In the genomic region with DNA sequence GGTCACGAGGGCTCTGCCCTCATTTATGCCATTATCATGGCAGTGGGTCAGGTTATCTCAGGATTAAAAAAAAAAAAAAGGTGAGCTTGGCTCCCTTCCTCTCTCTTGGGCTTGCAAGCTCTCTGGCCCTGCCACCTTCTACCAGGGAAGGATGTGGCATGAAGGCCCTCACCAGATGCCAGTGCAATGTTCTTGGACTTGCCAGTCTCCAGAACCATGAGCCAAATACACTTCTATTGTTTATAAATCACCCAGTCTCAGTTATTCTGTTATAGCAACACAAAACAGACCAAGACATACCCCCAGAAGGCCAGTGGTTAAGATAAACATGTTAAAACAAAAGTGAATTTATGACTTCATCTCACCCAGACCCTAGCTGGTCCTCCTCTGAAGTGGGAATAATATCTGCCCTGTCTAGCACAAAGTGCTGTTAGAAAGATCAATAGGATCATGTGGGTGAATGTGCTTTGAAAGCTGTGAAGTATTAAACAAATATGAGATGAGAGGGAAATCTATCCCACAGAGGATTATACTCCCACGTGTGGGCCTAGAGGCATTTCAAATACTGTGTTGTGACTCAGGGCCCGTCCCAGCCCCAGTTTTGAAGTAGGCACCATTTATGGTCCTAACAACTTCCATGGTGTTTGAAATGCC, we compare ENCODE assay signal across 1 cellular context.
A peak's percentile ranks its signal among the peaks of the same experiment; 100 is the strongest.
TF ChIP-seq lines count a peak whose summit lies in the region.

No MANE protein-coding gene starts in this region.

TF ChIP-seq in HEK293, 187 proteins besides CTCF, POLR2A, EP300 and RAD21 (continued from another document):
- TF ChIP-seq, protein P1, sequence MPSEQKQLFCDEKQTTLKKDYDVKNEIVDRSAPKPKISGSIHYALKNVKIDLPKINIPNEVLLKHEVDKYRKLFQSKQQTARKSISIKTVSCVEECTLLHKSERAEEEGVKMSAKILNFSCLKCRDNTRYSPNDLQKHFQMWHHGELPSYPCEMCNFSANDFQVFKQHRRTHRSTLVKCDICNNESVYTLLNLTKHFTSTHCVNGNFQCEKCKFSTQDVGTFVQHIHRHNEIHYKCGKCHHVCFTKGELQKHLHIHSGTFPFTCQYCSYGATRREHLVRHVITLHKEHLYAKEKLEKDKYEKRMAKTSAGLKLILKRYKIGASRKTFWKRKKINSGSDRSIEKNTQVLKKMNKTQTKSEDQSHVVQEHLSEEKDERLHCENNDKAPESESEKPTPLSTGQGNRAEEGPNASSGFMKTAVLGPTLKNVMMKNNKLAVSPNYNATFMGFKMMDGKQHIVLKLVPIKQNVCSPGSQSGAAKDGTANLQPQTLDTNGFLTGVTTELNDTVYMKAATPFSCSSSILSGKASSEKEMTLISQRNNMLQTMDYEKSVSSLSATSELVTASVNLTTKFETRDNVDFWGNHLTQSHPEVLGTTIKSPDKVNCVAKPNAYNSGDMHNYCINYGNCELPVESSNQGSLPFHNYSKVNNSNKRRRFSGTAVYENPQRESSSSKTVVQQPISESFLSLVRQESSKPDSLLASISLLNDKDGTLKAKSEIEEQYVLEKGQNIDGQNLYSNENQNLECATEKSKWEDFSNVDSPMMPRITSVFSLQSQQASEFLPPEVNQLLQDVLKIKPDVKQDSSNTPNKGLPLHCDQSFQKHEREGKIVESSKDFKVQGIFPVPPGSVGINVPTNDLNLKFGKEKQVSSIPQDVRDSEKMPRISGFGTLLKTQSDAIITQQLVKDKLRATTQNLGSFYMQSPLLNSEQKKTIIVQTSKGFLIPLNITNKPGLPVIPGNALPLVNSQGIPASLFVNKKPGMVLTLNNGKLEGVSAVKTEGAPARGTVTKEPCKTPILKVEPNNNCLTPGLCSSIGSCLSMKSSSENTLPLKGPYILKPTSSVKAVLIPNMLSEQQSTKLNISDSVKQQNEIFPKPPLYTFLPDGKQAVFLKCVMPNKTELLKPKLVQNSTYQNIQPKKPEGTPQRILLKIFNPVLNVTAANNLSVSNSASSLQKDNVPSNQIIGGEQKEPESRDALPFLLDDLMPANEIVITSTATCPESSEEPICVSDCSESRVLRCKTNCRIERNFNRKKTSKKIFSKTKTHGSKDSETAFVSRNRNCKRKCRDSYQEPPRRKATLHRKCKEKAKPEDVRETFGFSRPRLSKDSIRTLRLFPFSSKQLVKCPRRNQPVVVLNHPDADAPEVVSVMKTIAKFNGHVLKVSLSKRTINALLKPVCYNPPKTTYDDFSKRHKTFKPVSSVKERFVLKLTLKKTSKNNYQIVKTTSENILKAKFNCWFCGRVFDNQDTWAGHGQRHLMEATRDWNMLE (tag by site-specific recombination; conservative IDR thresholded peaks at IDR 0.05; ENCODE audit: low read depth) = no peak
- TF ChIP-seq ZNF629 (tag by site-specific recombination; IDR thresholded peaks at IDR 0.05) (no peak), ZFHX2 (tag by site-specific recombination; conservative IDR thresholded peaks at IDR 0.05) (peak; percentile 92), EGR2 (tag by site-specific recombination; IDR thresholded peaks at IDR 0.05; ENCODE audit: low read depth) (peak; percentile 92), SETDB1 (IDR thresholded peaks at IDR 0.05; ENCODE audit: insufficient read length, low read length) (peak; percentile 71), ZNF2 (tag by site-specific recombination; IDR thresholded peaks at IDR 0.05) (no peak), ZNF133 (tag by site-specific recombination; IDR thresholded peaks at IDR 0.05) (no peak), ZNF311 (tag by site-specific recombination; IDR thresholded peaks at IDR 0.05; ENCODE audit: borderline replicate concordance) (no peak)
